Comparison of ENCODE assay signal across 30 cellular contexts in genomic region chr12:63885401-63885800, GRCh38. TPM values are rescaled to one million over a fixed set of nuclear protein-coding genes. Genes with fewer than 3 reads are reported as not detected.
"Had no signal": no experiment of that assay in that cellular context is flagged by ENCODE, and none has a peak within 500 bp of the region (broad histone marks: within the 10 kb centered on the region; RNA-seq: fewer than 3 reads in every experiment).

No MANE protein-coding gene starts in this region.

- H3K4me1 Mint-ChIP-seq: activated CD4-positive, alpha-beta T cell treated with anti-CD3 and anti-CD28 coated beads for 36 hours; activated CD4-positive, alpha-beta T cell treated with anti-CD3 and anti-CD28 coated beads, Interleukin-2, amount 10 ng/mL, durations not matched to agents 24 days and 14 days; activated CD8-positive, alpha-beta memory T cell treated with anti-CD3 and anti-CD28 coated beads, Interleukin-2, amount 10 ng/mL, durations not matched to agents 7 days and 5 days; activated naive CD4-positive, alpha-beta T cell treated with anti-CD3 and anti-CD28 coated beads, Interleukin-2, amount 50 U/mL, for 24 hours; activated naive CD8-positive, alpha-beta T cell treated with anti-CD3 and anti-CD28 coated beads for 36 hours; activated naive CD8-positive, alpha-beta T cell treated with anti-CD3 and anti-CD28 coated beads, Interleukin-2, amount 50 U/mL, for 24 hours had no signal

- H3K36me3 ChIP-seq: ascending aorta, breast epithelium, cardiac muscle cell, colonic mucosa had no signal

- H3K9me3 Mint-ChIP-seq: activated CD4-positive, alpha-beta memory T cell treated with anti-CD3 and anti-CD28 coated beads for 36 hours; activated CD4-positive, alpha-beta T cell treated with anti-CD3 and anti-CD28 coated beads, Interleukin-2, amount 10 ng/mL, durations not matched to agents 24 days and 14 days; activated naive CD4-positive, alpha-beta T cell treated with anti-CD3 and anti-CD28 coated beads for 36 hours; activated naive CD4-positive, alpha-beta T cell treated with anti-CD3 and anti-CD28 coated beads, Interleukin-2, amount 50 U/mL, for 24 hours; activated naive CD8-positive, alpha-beta T cell treated with anti-CD3 and anti-CD28 coated beads for 36 hours; activated naive CD8-positive, alpha-beta T cell treated with anti-CD3 and anti-CD28 coated beads, Interleukin-2, amount 50 U/mL, for 24 hours; activated T-helper 1 cell treated with anti-CD3 and anti-CD28 coated beads, Interleukin-12 subunit alpha, Interleukin-12 subunit beta, Interleukin-2, Interleukin-4 antibody, amounts not matched to agents 30 ng/mL and 10 ng/mL and 1 ng/mL, durations not matched to agents 14 hours and 24 hours and 36 hours; activated T-helper 2 cell treated with anti-CD3 and anti-CD28 coated beads, Interferon-gamma antibody, Interleukin-2, Interleukin-4, amounts not matched to agents 10 μg/mL and 5 μg/mL and 100 μg/mL, durations not matched to agents 14 hours and 24 hours and 36 hours had no signal

- H3K27ac Mint-ChIP-seq: activated CD4-positive, alpha-beta memory T cell treated with anti-CD3 and anti-CD28 coated beads for 36 hours; activated CD4-positive, alpha-beta T cell treated with anti-CD3 and anti-CD28 coated beads for 36 hours; activated CD4-positive, alpha-beta T cell treated with anti-CD3 and anti-CD28 coated beads, Interleukin-2, amount 10 ng/mL, durations not matched to agents 24 days and 14 days; activated CD8-positive, alpha-beta memory T cell treated with anti-CD3 and anti-CD28 coated beads, Interleukin-2, amount 10 ng/mL, durations not matched to agents 7 days and 5 days; activated CD8-positive, alpha-beta T cell treated with anti-CD3 and anti-CD28 coated beads, Interleukin-2, amount 10 ng/mL, durations not matched to agents 7 days and 5 days; activated naive CD4-positive, alpha-beta T cell treated with anti-CD3 and anti-CD28 coated beads for 36 hours; activated naive CD4-positive, alpha-beta T cell treated with anti-CD3 and anti-CD28 coated beads, Interleukin-2, amount 50 U/mL, for 24 hours; activated naive CD8-positive, alpha-beta T cell treated with anti-CD3 and anti-CD28 coated beads for 36 hours; activated naive CD8-positive, alpha-beta T cell treated with anti-CD3 and anti-CD28 coated beads, Interleukin-2, amount 50 U/mL, for 24 hours; activated T-helper 1 cell treated with anti-CD3 and anti-CD28 coated beads, Interleukin-12 subunit alpha, Interleukin-12 subunit beta, Interleukin-2, Interleukin-4 antibody, amounts not matched to agents 30 ng/mL and 10 ng/mL and 1 ng/mL, durations not matched to agents 14 hours and 24 hours and 36 hours; activated T-helper 2 cell treated with anti-CD3 and anti-CD28 coated beads, Interferon-gamma antibody, Interleukin-2, Interleukin-4, amounts not matched to agents 10 μg/mL and 5 μg/mL and 100 μg/mL, durations not matched to agents 14 hours and 24 hours and 36 hours had no signal

- H3K9me3 ChIP-seq: ascending aorta, breast epithelium, colonic mucosa had no signal

- H3K4me3 Mint-ChIP-seq: activated CD4-positive, alpha-beta memory T cell treated with anti-CD3 and anti-CD28 coated beads for 36 hours; activated CD4-positive, alpha-beta T cell treated with anti-CD3 and anti-CD28 coated beads for 36 hours; activated CD4-positive, alpha-beta T cell treated with anti-CD3 and anti-CD28 coated beads, Interleukin-2, amount 10 ng/mL, durations not matched to agents 24 days and 14 days; activated CD8-positive, alpha-beta memory T cell treated with anti-CD3 and anti-CD28 coated beads, Interleukin-2, amount 10 ng/mL, durations not matched to agents 7 days and 5 days; activated CD8-positive, alpha-beta T cell treated with anti-CD3 and anti-CD28 coated beads, Interleukin-2, amount 10 ng/mL, durations not matched to agents 7 days and 5 days; activated naive CD4-positive, alpha-beta T cell treated with anti-CD3 and anti-CD28 coated beads for 36 hours; activated naive CD4-positive, alpha-beta T cell treated with anti-CD3 and anti-CD28 coated beads, Interleukin-2, amount 50 U/mL, for 24 hours; activated naive CD8-positive, alpha-beta T cell treated with anti-CD3 and anti-CD28 coated beads for 36 hours; activated naive CD8-positive, alpha-beta T cell treated with anti-CD3 and anti-CD28 coated beads, Interleukin-2, amount 50 U/mL, for 24 hours; activated T-helper 1 cell treated with anti-CD3 and anti-CD28 coated beads, Interleukin-12 subunit alpha, Interleukin-12 subunit beta, Interleukin-2, Interleukin-4 antibody, amounts not matched to agents 30 ng/mL and 10 ng/mL and 1 ng/mL, durations not matched to agents 14 hours and 24 hours and 36 hours; brain had no signal

- H3K27me3 Mint-ChIP-seq: activated CD4-positive, alpha-beta memory T cell treated with anti-CD3 and anti-CD28 coated beads for 36 hours; activated CD4-positive, alpha-beta T cell treated with anti-CD3 and anti-CD28 coated beads, Interleukin-2, amount 10 ng/mL, durations not matched to agents 24 days and 14 days; activated CD8-positive, alpha-beta memory T cell treated with anti-CD3 and anti-CD28 coated beads, Interleukin-2, amount 10 ng/mL, durations not matched to agents 7 days and 5 days; activated naive CD8-positive, alpha-beta T cell treated with anti-CD3 and anti-CD28 coated beads, Interleukin-2, amount 50 U/mL, for 24 hours; brain had no signal

- ATAC-seq: activated CD4-positive, alpha-beta T cell treated with anti-CD3 and anti-CD28 coated beads for 36 hours; activated CD8-positive, alpha-beta memory T cell treated with anti-CD3 and anti-CD28 coated beads, Interleukin-2, amount 10 ng/mL, durations not matched to agents 7 days and 5 days; activated CD8-positive, alpha-beta T cell treated with anti-CD3 and anti-CD28 coated beads, Interleukin-2, amount 10 ng/mL, durations not matched to agents 7 days and 5 days; activated naive CD8-positive, alpha-beta T cell treated with anti-CD3 and anti-CD28 coated beads, Interleukin-2, amount 50 U/mL, for 24 hours; esophagus mucosa had no signal

- H3K27ac ChIP-seq: ascending aorta, breast epithelium, cardiac muscle cell, colonic mucosa, epithelial cell of prostate had no signal

- H3K36me3 Mint-ChIP-seq: activated CD4-positive, alpha-beta memory T cell treated with anti-CD3 and anti-CD28 coated beads for 36 hours; activated CD8-positive, alpha-beta memory T cell treated with anti-CD3 and anti-CD28 coated beads, Interleukin-2, amount 10 ng/mL, durations not matched to agents 7 days and 5 days; activated naive CD4-positive, alpha-beta T cell treated with anti-CD3 and anti-CD28 coated beads, Interleukin-2, amount 50 U/mL, for 24 hours; activated naive CD8-positive, alpha-beta T cell treated with anti-CD3 and anti-CD28 coated beads for 36 hours had no signal

- DNase-seq: activated CD4-positive, alpha-beta memory T cell treated with anti-CD3 and anti-CD28 coated beads for 36 hours; activated CD4-positive, alpha-beta T cell treated with anti-CD3 and anti-CD28 coated beads for 36 hours; activated CD4-positive, alpha-beta T cell treated with anti-CD3 and anti-CD28 coated beads, Interleukin-2, amount 10 ng/mL, durations not matched to agents 24 days and 14 days; activated CD4-positive, CD25-positive, alpha-beta regulatory T cell; activated CD4-positive, CD25-positive, alpha-beta regulatory T cell treated with anti-CD3 and anti-CD28 coated beads, Interleukin-2, amount 50 U/mL, for 72 hours; activated CD8-positive, alpha-beta memory T cell treated with anti-CD3 and anti-CD28 coated beads, Interleukin-2, amount 10 ng/mL, durations not matched to agents 7 days and 5 days; activated CD8-positive, alpha-beta memory T cell treated with anti-CD3 and anti-CD28 coated beads, Interleukin-2, amount 50 U/mL, for 4 hours; activated CD8-positive, alpha-beta T cell treated with anti-CD3 and anti-CD28 coated beads, Interleukin-2, amount 10 ng/mL, durations not matched to agents 7 days and 5 days; activated effector memory CD4-positive, alpha-beta T cell treated with anti-CD3 and anti-CD28 coated beads, Interleukin-2, amount 50 U/mL, for 16 hours; activated naive CD4-positive, alpha-beta T cell treated with anti-CD3 and anti-CD28 coated beads for 36 hours; activated naive CD8-positive, alpha-beta T cell treated with anti-CD3 and anti-CD28 coated beads for 36 hours; activated naive CD8-positive, alpha-beta T cell treated with anti-CD3 and anti-CD28 coated beads, Interleukin-2, amount 50 U/mL, for 24 hours; activated T-cell treated with anti-CD3 and anti-CD28 coated beads, Interleukin-2, amount 50 U/mL, for 1 hour; activated T-cell treated with anti-CD3 and anti-CD28 coated beads, Interleukin-2, amount 50 U/mL, for 48 hours; central memory CD4-positive, alpha-beta T cell; cerebellar nuclear complex; colonic mucosa; effector CD8-positive, alpha-beta T cell; foreskin fibroblast; head of caudate nucleus; T-helper 2 cell had no signal

- H3K27me3 ChIP-seq: ascending aorta, breast epithelium, cardiac muscle cell, colonic mucosa had no signal

- H3K4me1 ChIP-seq: ascending aorta, breast epithelium, colonic mucosa had no signal

- H3K4me3 ChIP-seq: ascending aorta, breast epithelium, cardiac muscle cell, colonic mucosa had no signal

RNA-seq across cellular contexts. Expression of gene SRGAP1, which starts 40.9 kb away (rescaled TPM):
- total RNA-seq: activated CD8-positive, alpha-beta T cell treated with anti-CD3 and anti-CD28 coated beads, Interleukin-2, amount 10 ng/mL, durations not matched to agents 7 days and 5 days had no signal
